14 cellular contexts compared by ENCODE assay signal in the genomic region with DNA sequence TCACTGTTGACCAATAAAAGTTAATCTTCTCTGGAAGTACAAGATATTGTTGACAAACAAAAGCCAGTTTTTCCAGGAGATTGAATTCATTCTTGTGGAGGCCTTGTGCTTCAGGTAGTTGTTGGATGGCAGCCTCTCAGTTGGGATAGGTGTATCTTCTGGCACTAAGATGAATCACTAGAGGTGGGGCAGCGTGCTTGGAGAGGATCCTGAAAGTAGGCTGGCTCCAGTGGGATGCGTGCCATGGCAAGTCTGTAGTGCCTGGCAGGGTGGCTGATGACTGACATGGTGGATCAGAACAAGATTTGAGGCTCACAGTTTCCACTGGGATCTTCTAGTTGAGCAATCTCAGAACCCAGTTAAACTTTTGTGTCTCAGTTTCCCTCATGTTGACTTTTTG. TPM values are rescaled to one million over a fixed set of nuclear protein-coding genes. Genes with fewer than 3 reads are reported as not detected.
A peak's percentile ranks its signal among the peaks of the same experiment; 100 is the strongest.
DNase-seq lines count a peak whose midpoint lies in the region; ATAC-seq and TF ChIP-seq lines count a peak whose summit lies in the region.
"Had no signal": no experiment of that assay in that cellular context is flagged by ENCODE, and none has a peak within 500 bp of the region (broad histone marks: within the 10 kb centered on the region; RNA-seq: fewer than 3 reads in every experiment).

No MANE protein-coding gene starts in this region.

- no peaks in the 10 kb centered on the region for H3K27me3 Mint-ChIP-seq in CD4-positive, alpha-beta memory T cell
- H3K27me3 Mint-ChIP-seq in nephron (ENCODE audit: low read depth): no peaks in the 10 kb centered on the region

- H3K4me1 ChIP-seq in CD4-positive, alpha-beta memory T cell (ENCODE audit: insufficient read depth, low read length): peaks cover 54% of the 10 kb centered on the region
- peaks cover 13 to 18% of the 10 kb centered on the region in 2 donors for H3K4me1 ChIP-seq in adrenal gland (replicated peaks in 1 of 2)

- peaks cover 23 to 39% (median 30%) of the 10 kb centered on the region in 4 donors for H3K4me1 Mint-ChIP-seq in CD4-positive, alpha-beta memory T cell
- H3K4me1 Mint-ChIP-seq in nephron: no peaks in the 10 kb centered on the region

- 66 to 78% (median 71%) methylated on average over 2 of the region's 2 CpGs for WGBS in adrenal gland, 4 donors

- POLR2A ChIA-PET in CD4-positive, alpha-beta memory T cell (lab: Charles Lee; ENCODE audit: partially characterized antibody): no interaction called here

- no peak for TF ChIP-seq CTCF in adrenal gland (IDR thresholded peaks at IDR 0.05)
- no peak for TF ChIP-seq CTCF in nephron (IDR thresholded peaks at IDR 0.05; ENCODE audit: unreplicated experiment in 3 of 3)

- H3K9me3 Mint-ChIP-seq in CD4-positive, alpha-beta memory T cell: no peaks in the 10 kb centered on the region
- no peaks in the 10 kb centered on the region for H3K9me3 Mint-ChIP-seq in nephron

- peak overlapping the region in 5 of 8 donors; percentile 17 to 69 (median 59) for H3K4me3 Mint-ChIP-seq in CD4-positive, alpha-beta memory T cell
- peak overlapping the region; percentile 61 to 80 (median 73) for H3K4me3 Mint-ChIP-seq in nephron

- peak; percentile 3 for DNase-seq in NCI-H2171 treated with DMSO at 0.1 percent for 48 hours (lab: John Stamatoyannopoulos, UW)
- DNase-seq in NCI-H2171 (lab: John Stamatoyannopoulos, UW): no peak
- no peak for DNase-seq in CD4-positive, alpha-beta memory T cell
- peak in 4 of 7 donors; percentile 31 to 44 (median 36) for DNase-seq in adrenal gland
- DNase-seq in AG08395 (ENCODE audit: low spot score): no peak
- DNase-seq in NCI-H1092 treated with DMSO at 0.1 percent for 48 hours (lab: John Stamatoyannopoulos, UW): no peak
- DNase-seq: mesenchymal stem cell, NCI-H226, tibial artery had no signal

- CTCF ChIA-PET in CD4-positive, alpha-beta memory T cell (lab: Charles Lee; ENCODE audit: partially characterized antibody): interaction anchor here (1.7 kb wide), 1 partner anchor 108 kb away, joined by 6 read pairs; no protein-coding TSS in a partner anchor

- intact Hi-C loops in CD4-positive, alpha-beta memory T cell (cut with micrococcal nuclease): no loop called here
- intact Hi-C loops in adrenal gland (cut with DNase I): no loop called here

- peaks cover 17 to 25% of the 10 kb centered on the region in 2 donors for H3K36me3 Mint-ChIP-seq in CD4-positive, alpha-beta memory T cell
- H3K36me3 Mint-ChIP-seq in nephron (ENCODE audit: low read depth): peaks cover 18% of the 10 kb centered on the region

- no peak overlapping the region for H3K27ac ChIP-seq in CD4-positive, alpha-beta memory T cell (ENCODE audit: low read depth, low read length)
- peak overlapping the region in 1 of 5 donors; percentile 86 for H3K27ac ChIP-seq in adrenal gland
- H3K27ac ChIP-seq: A549 had no signal

- H3K4me3 ChIP-seq in CD4-positive, alpha-beta memory T cell (ENCODE audit: low read length in 2 of 2): no peak overlapping the region
- no peak overlapping the region for H3K4me3 ChIP-seq in adrenal gland
- H3K4me3 ChIP-seq: A549, body of pancreas, PC-9 had no signal

- no peaks in the 10 kb centered on the region for H3K27me3 ChIP-seq in CD4-positive, alpha-beta memory T cell (ENCODE audit: insufficient read depth, low read length)
- no peaks in the 10 kb centered on the region for H3K27me3 ChIP-seq in adrenal gland
- H3K27me3 ChIP-seq: body of pancreas, tibial artery had no signal

- H3K9me3 ChIP-seq in CD4-positive, alpha-beta memory T cell (ENCODE audit: control insufficient read depth in 1 of 2, low read length in 2 of 2): no peaks in the 10 kb centered on the region
- no peaks in the 10 kb centered on the region for H3K9me3 ChIP-seq in adrenal gland (replicated peaks in 1 of 3)
- H3K9me3 ChIP-seq: A549, body of pancreas, tibial artery had no signal

- peak overlapping the region in 5 of 7 donors; percentile 9 to 53 (median 38) for H3K27ac Mint-ChIP-seq in CD4-positive, alpha-beta memory T cell
- H3K27ac Mint-ChIP-seq in nephron: no peak overlapping the region

- H3K36me3 ChIP-seq in CD4-positive, alpha-beta memory T cell (ENCODE audit: insufficient read depth, low read length): peaks cover 11% of the 10 kb centered on the region
- H3K36me3 ChIP-seq in adrenal gland (replicated peaks in 1 of 2): peaks cover 0 to 21% of the 10 kb centered on the region in 2 donors

- TF ChIP-seq POLR2A in adrenal gland (IDR thresholded peaks at IDR 0.05): no peak

- no peak for ATAC-seq in GM19397 (IDR thresholded peaks at IDR 0.05; ENCODE audit: unreplicated experiment)
- ATAC-seq: A549, body of pancreas had no signal

RNA-seq across cellular contexts. Expression of a gene that starts 2.4 kb away (rescaled TPM):
- total RNA-seq in CD4-positive, alpha-beta memory T cell: 10 to 100 TPM; 92.7 to 96.3 TPM
- 10 to 100 TPM; 10.2 to 12.3 TPM for polyA plus RNA-seq in CD4-positive, alpha-beta memory T cell
- 10 to 100 TPM; 33.2 to 62.3 (median 43.8) TPM for total RNA-seq in adrenal gland
- polyA plus RNA-seq in adrenal gland: 10 to 100 TPM; 17.0 to 23.3 (median 23.2) TPM

Comparison
In these comparisons a context has a peak if more than half of its experiments do, and no peak if none do; other contexts are left out.
1. DNase-seq: peak in NCI-H2171 treated with DMSO at 0.1 percent for 48 hours (single experiment) and adrenal gland (4 of 7); none in NCI-H2171 (single experiment), CD4-positive, alpha-beta memory T cell (0 of 5), AG08395 (single experiment) and NCI-H1092 treated with DMSO at 0.1 percent for 48 hours (single experiment).
2. H3K27ac Mint-ChIP-seq: peak in CD4-positive, alpha-beta memory T cell (5 of 7); none in nephron (0 of 3).